In the genomic region with DNA sequence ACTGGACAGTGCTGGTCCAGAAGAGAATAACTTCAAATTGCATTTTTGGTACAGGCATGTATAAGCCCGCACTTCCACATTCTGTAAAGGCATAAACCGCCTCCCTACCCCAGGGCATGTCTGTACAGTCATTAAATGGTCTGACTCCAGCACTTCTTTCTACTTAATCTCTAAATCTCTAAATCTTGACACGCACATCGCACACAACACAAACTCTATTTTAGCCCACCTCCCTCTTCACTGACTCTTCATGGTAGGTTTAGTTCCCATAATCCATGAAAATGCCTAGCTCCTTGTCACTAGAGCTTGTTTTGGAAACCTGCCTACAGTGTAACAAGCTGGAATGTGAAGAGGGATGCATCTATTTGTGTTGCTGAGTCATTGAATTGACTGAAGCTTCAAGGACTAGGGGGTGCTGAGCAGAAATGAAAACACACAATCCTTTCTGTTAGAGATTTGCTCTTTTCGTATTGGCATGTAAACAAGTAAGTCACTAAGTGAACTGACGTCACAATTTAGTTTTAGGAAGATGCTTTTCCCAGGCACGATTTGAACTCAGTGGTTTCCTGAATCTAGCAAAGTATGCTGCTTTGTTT, we compare ENCODE assay signal across 8 cellular contexts. TPM values are rescaled to one million over a fixed set of nuclear protein-coding genes. Genes with fewer than 3 reads are reported as not detected.
DNase-seq lines count a peak whose midpoint lies in the region; ATAC-seq, FAIRE-seq and TF ChIP-seq lines count a peak whose summit lies in the region.

No MANE protein-coding gene starts in this region.

- no peaks in the 10 kb centered on the region for H3K36me3 Mint-ChIP-seq in CD4-positive, CD25-positive, alpha-beta regulatory T cell
- H3K36me3 Mint-ChIP-seq in stimulated activated naive B cell treated with anti-CD40 and anti-IgM and Interleukin-4, amounts not matched to agents 10 μg/mL and 1 μg/mL and 100 μg/mL, for 72 hours, result peaks cover 0 to 1% of the 10 kb centered on the region in 2 donors

- peaks cover 18 to 31% (median 23%) of the 10 kb centered on the region in 4 donors for H3K4me1 Mint-ChIP-seq in CD4-positive, CD25-positive, alpha-beta regulatory T cell
- H3K4me1 Mint-ChIP-seq in stimulated activated naive B cell treated with anti-CD40 and anti-IgM and Interleukin-4, amounts not matched to agents 10 μg/mL and 1 μg/mL and 100 μg/mL, for 72 hours, result peaks cover 17 to 34% of the 10 kb centered on the region in 2 donors

- H3K27ac ChIP-seq in CD4-positive, CD25-positive, alpha-beta regulatory T cell (ENCODE audit: insufficient read depth, low read length, poor library complexity, severe bottlenecking), result no peak overlapping the region
- H3K27ac ChIP-seq in keratinocyte (ENCODE audit: control insufficient read depth, insufficient read depth, low read length), result peak overlapping the region; percentile 99

- H3K36me3 ChIP-seq in CD4-positive, CD25-positive, alpha-beta regulatory T cell (ENCODE audit: control insufficient read depth, insufficient read depth, low read length), result no peaks in the 10 kb centered on the region
- H3K36me3 ChIP-seq in bronchial epithelial cell (ENCODE audit: control insufficient read depth, insufficient read depth, low read length), result no peaks in the 10 kb centered on the region
- H3K36me3 ChIP-seq in keratinocyte (ENCODE audit: control insufficient read depth in 2 of 2, extremely low read depth in 1 of 2, insufficient read depth in 2 of 2, low read length in 2 of 2), result peaks cover 0 to 2% of the 10 kb centered on the region in 2 experiments

- peak in 1 of 3 donors; percentile 34 for DNase-seq in CD4-positive, CD25-positive, alpha-beta regulatory T cell
- DNase-seq in HT-29 (ENCODE audit: low spot score), result peak; percentile 95
- DNase-seq in OCI-M1 (lab: John Stamatoyannopoulos, UW), result peak; percentile 84
- peak; percentile 95 for DNase-seq in bronchial epithelial cell (ENCODE audit: low read depth)
- no peak for DNase-seq in keratinocyte (ENCODE audit: low read depth, low spot score)
- no peak for DNase-seq in stimulated activated naive B cell treated with anti-CD40 and anti-IgM and Interleukin-4, amounts not matched to agents 10 μg/mL and 1 μg/mL and 100 μg/mL, for 72 hours
- no peak for DNase-seq in stimulated activated CD4-positive, alpha-beta T cell treated with anti-CD3 and anti-CD28 coated beads, Interleukin-4, amount 100 ng/mL, for 1 hour

- peak overlapping the region; percentile 86 for H3K4me2 ChIP-seq in keratinocyte (ENCODE audit: control insufficient read depth, extremely low read depth, insufficient read depth, low read depth, low read length)

- H3K4me3 Mint-ChIP-seq in CD4-positive, CD25-positive, alpha-beta regulatory T cell, result peak overlapping the region; percentile 88 to 92 (median 90)
- peak overlapping the region; percentile 97 for H3K4me3 Mint-ChIP-seq in stimulated activated naive B cell treated with anti-CD40 and anti-IgM and Interleukin-4, amounts not matched to agents 10 μg/mL and 1 μg/mL and 100 μg/mL, for 72 hours

- H3K9me3 ChIP-seq in CD4-positive, CD25-positive, alpha-beta regulatory T cell (ENCODE audit: control insufficient read depth in 2 of 2, low read length in 2 of 2), result no peaks in the 10 kb centered on the region
- H3K9me3 ChIP-seq in keratinocyte (ENCODE audit: control insufficient read depth, low read depth, low read length), result no peaks in the 10 kb centered on the region

- peaks cover 5% of the 10 kb centered on the region for H3K27me3 Mint-ChIP-seq in CD4-positive, CD25-positive, alpha-beta regulatory T cell
- no peaks in the 10 kb centered on the region for H3K27me3 Mint-ChIP-seq in stimulated activated naive B cell treated with anti-CD40 and anti-IgM and Interleukin-4, amounts not matched to agents 10 μg/mL and 1 μg/mL and 100 μg/mL, for 72 hours

- FAIRE-seq in bronchial epithelial cell (lab: Jason Lieb, UNC), result no peak
- FAIRE-seq in keratinocyte (lab: Jason Lieb, UNC), result no peak

- H3K79me2 ChIP-seq in keratinocyte (ENCODE audit: control insufficient read depth, insufficient read depth, low read length), result peaks cover 28% of the 10 kb centered on the region

- dilution Hi-C loops in keratinocyte (cut with MboI; ENCODE audit: extremely low pct_ligation_motif_present, low sequenced_read_pairs), result no loop called here

- H3K9ac ChIP-seq in keratinocyte (ENCODE audit: control insufficient read depth, extremely low read depth, insufficient read depth, low read length), result peak overlapping the region; percentile 89

- H3K27ac Mint-ChIP-seq in CD4-positive, CD25-positive, alpha-beta regulatory T cell, result peak overlapping the region; percentile 5 to 86 (median 78)
- H3K27ac Mint-ChIP-seq in stimulated activated naive B cell treated with anti-CD40 and anti-IgM and Interleukin-4, amounts not matched to agents 10 μg/mL and 1 μg/mL and 100 μg/mL, for 72 hours, result peak overlapping the region; percentile 31

- no peak overlapping the region for H2AFZ ChIP-seq in keratinocyte (ENCODE audit: control insufficient read depth, low read length)

- H3K4me1 ChIP-seq in CD4-positive, CD25-positive, alpha-beta regulatory T cell (ENCODE audit: control insufficient read depth, insufficient read depth, low read length, poor library complexity, severe bottlenecking), result peaks cover 20% of the 10 kb centered on the region
- peaks cover 33% of the 10 kb centered on the region for H3K4me1 ChIP-seq in keratinocyte (ENCODE audit: control insufficient read depth, extremely low read depth, insufficient read depth, low read length)

- no peak for ATAC-seq in CD4-positive, CD25-positive, alpha-beta regulatory T cell (ENCODE audit: low read depth in 2 of 2)
- ATAC-seq in stimulated activated naive B cell treated with anti-CD40 and anti-IgM and Interleukin-4, amounts not matched to agents 10 μg/mL and 1 μg/mL and 100 μg/mL, for 72 hours (replicated peaks), result no peak
- no peak for ATAC-seq in HG02885 (IDR thresholded peaks at IDR 0.05; ENCODE audit: poor library complexity, unreplicated experiment)

- no peaks in the 10 kb centered on the region for H3K9me1 ChIP-seq in keratinocyte (ENCODE audit: control insufficient read depth, extremely low read depth, insufficient read depth, low read length)

- TF ChIP-seq CTCF in bronchial epithelial cell (IDR thresholded peaks at IDR 0.05; ENCODE audit: insufficient read depth, low read length, severe bottlenecking) (no peak), keratinocyte (optimal IDR thresholded peaks at IDR 0.05 in 1 of 3, IDR thresholded peaks at IDR 0.05 in 1 of 3, conservative IDR thresholded peaks at IDR 0.05 in 1 of 3; ENCODE audit: extremely low read depth in 1 of 3, insufficient read depth in 2 of 3, low read length in 3 of 3) (no peak)

- peak overlapping the region; percentile 65 for H3K4me3 ChIP-seq in CD4-positive, CD25-positive, alpha-beta regulatory T cell (ENCODE audit: low read depth, low read length)
- H3K4me3 ChIP-seq in bronchial epithelial cell (ENCODE audit: low read depth, low read length) (peak overlapping the region; percentile 67), keratinocyte (ENCODE audit: control insufficient read depth in 2 of 3, extremely low read depth in 1 of 3, insufficient read depth in 2 of 3, low read depth in 1 of 3, low read length in 3 of 3) (peak overlapping the region; percentile 67 to 81 (median 71))

- H3K27me3 ChIP-seq in CD4-positive, CD25-positive, alpha-beta regulatory T cell (ENCODE audit: control insufficient read depth, insufficient read depth, low read length), result no peaks in the 10 kb centered on the region
- H3K27me3 ChIP-seq in bronchial epithelial cell (ENCODE audit: control insufficient read depth, insufficient read depth, low read length), result no peaks in the 10 kb centered on the region
- no peaks in the 10 kb centered on the region for H3K27me3 ChIP-seq in keratinocyte (ENCODE audit: control insufficient read depth, extremely low read depth, insufficient read depth, low read length)

- no peaks in the 10 kb centered on the region for H3K9me3 Mint-ChIP-seq in CD4-positive, CD25-positive, alpha-beta regulatory T cell
- no peaks in the 10 kb centered on the region for H3K9me3 Mint-ChIP-seq in stimulated activated naive B cell treated with anti-CD40 and anti-IgM and Interleukin-4, amounts not matched to agents 10 μg/mL and 1 μg/mL and 100 μg/mL, for 72 hours

- no peaks in the 10 kb centered on the region for H4K20me1 ChIP-seq in keratinocyte (ENCODE audit: control insufficient read depth, extremely low read depth, insufficient read depth, low read length)

RNA-seq across cellular contexts. Expression of a gene that starts 1.6 kb away (rescaled TPM):
- 2.4 TPM for total RNA-seq in CD4-positive, CD25-positive, alpha-beta regulatory T cell
- polyA plus RNA-seq in CD4-positive, CD25-positive, alpha-beta regulatory T cell, result 1 to 10 TPM; 4.7 to 9.4 (median 7.7) TPM
- 64.2 and 71.4 TPM in 2 replicates for total RNA-seq in HT-29 (2014; rRNA removed; shearing (Covaris generic))
- total RNA-seq in bronchial epithelial cell, result 68.4 and 79.6 TPM in 2 replicates
- polyA plus RNA-seq in keratinocyte, result 169 to 226 TPM (median 210 TPM) in 3 replicates
- 52.8 TPM for polyA plus RNA-seq in keratinocyte (2011; ENCODE audit: low read depth)
- polyA plus RNA-seq in keratinocyte (2011; cell fraction: cytosol; rRNA removed), result 197 and 226 TPM in 2 replicates
- 187 and 230 TPM in 2 replicates for polyA plus RNA-seq in keratinocyte (2011; cell fraction: nucleus; rRNA removed)
- 115 and 211 TPM in 2 replicates for polyA plus RNA-seq in keratinocyte (2012; ENCODE audit: low replicate concordance)
- polyA minus RNA-seq in keratinocyte, result 137 to 243 TPM (median 145 TPM) in 3 replicates
- 130 TPM for polyA minus RNA-seq in keratinocyte (2011; cell fraction: cytosol; rRNA and poly(A)+ RNA removed)
- polyA minus RNA-seq in keratinocyte (2011; cell fraction: nucleus; rRNA and poly(A)+ RNA removed), result 77.0 and 108 TPM in 2 replicates

Comparison
In these comparisons a context has a peak if more than half of its experiments do, and no peak if none do; other contexts are left out.
1. DNase-seq: peak in HT-29 (single experiment), OCI-M1 (single experiment) and bronchial epithelial cell (single experiment); none in keratinocyte (single experiment), stimulated activated naive B cell treated with anti-CD40 and anti-IgM and Interleukin-4, amounts not matched to agents 10 μg/mL and 1 μg/mL and 100 μg/mL, for 72 hours (single experiment) and stimulated activated CD4-positive, alpha-beta T cell treated with anti-CD3 and anti-CD28 coated beads, Interleukin-4, amount 100 ng/mL, for 1 hour (single experiment).
2. RNA of a gene that starts 1.6 kb away (total RNA-seq): 68.4 to 79.6 TPM in bronchial epithelial cell and 64.2 to 71.4 TPM in HT-29; 2.4 TPM in CD4-positive, CD25-positive, alpha-beta regulatory T cell (single experiment); every median in the first group is over 10 times any median in the second.
3. Peak in every context shown above with its lines, with median percentiles within 50 percentile points of each other: H3K4me3 ChIP-seq.